In genomic region chr4:128810871-128811570, GRCh38 we compare ENCODE assay signal across 8 cellular contexts. TPM values are rescaled to one million over a fixed set of nuclear protein-coding genes. Genes with fewer than 3 reads are reported as not detected.
DNase-seq lines count a peak whose midpoint lies in the region; ATAC-seq and TF ChIP-seq lines count a peak whose summit lies in the region.

No MANE protein-coding gene starts in this region.

- H3K4me3 ChIP-seq in neural progenitor cell: peak overlapping the region; percentile 98
- H3K4me3 ChIP-seq in stomach smooth muscle (ENCODE audit: low read length in 2 of 2): peak overlapping the region; percentile 91 to 99

- no peak overlapping the region for H4K8ac ChIP-seq in H9 (replicated peaks; ENCODE audit: insufficient read length, low read depth, low read length)

- H3K4me2 ChIP-seq in H9 (ENCODE audit: insufficient read depth, insufficient read length, low read length) (peak overlapping the region; percentile 69), neural progenitor cell (peak overlapping the region; percentile 97)

- H2BK5ac ChIP-seq in H9 (ENCODE audit: insufficient read length, low read length): peak overlapping the region; percentile 14

- peaks cover 41% of the 10 kb centered on the region for H3F3A ChIP-seq in neural progenitor cell (ENCODE audit: low read depth)

- peaks cover 6% of the 10 kb centered on the region for H3K23me2 ChIP-seq in H9 (ENCODE audit: insufficient read length, low read depth, low read length, poor library complexity, severe bottlenecking)

- peak overlapping the region; percentile 28 for H3K56ac ChIP-seq in H9 (ENCODE audit: insufficient read length, low read depth, low read length)

- H3K4ac ChIP-seq in H9 (ENCODE audit: low read depth, low read length): no peak overlapping the region

- H2BK20ac ChIP-seq in H9 (ENCODE audit: low read depth, low read length, poor library complexity, severe bottlenecking): no peak overlapping the region

- peak overlapping the region; percentile 85 for H3K9ac ChIP-seq in H9 (ENCODE audit: extremely low read depth, insufficient read length, low read length)
- H3K9ac ChIP-seq in neural progenitor cell: peak overlapping the region; percentile 64
- H3K9ac ChIP-seq in stomach smooth muscle (ENCODE audit: low read length in 2 of 2): peak overlapping the region; percentile 76 to 88

- no peaks in the 10 kb centered on the region for H3K79me1 ChIP-seq in H9 (ENCODE audit: insufficient read depth, low read depth, low read length, poor library complexity, severe bottlenecking)

- H3K27ac ChIP-seq in H9 (ENCODE audit: insufficient read length, low read depth, low read length) (peak overlapping the region; percentile 99), foreskin keratinocyte (no peak overlapping the region), neural progenitor cell (peak overlapping the region; percentile 99), stomach smooth muscle (ENCODE audit: low read length) (peak overlapping the region; percentile 94)

- no peak overlapping the region for H2BK15ac ChIP-seq in H9 (ENCODE audit: low read depth, low read length)

- ATAC-seq in foreskin keratinocyte: peak; percentile 49

- DNase-seq in G401 (ENCODE audit: low spot score): peak; percentile 80
- peak; percentile 98 for DNase-seq in H9
- DNase-seq in M059J (ENCODE audit: low read depth): peak; percentile 83
- peak; percentile 41 for DNase-seq in SIG-M5 (lab: John Stamatoyannopoulos, UW)
- DNase-seq in activated gamma-delta T cell treated with anti-CD3 and anti-CD28 coated beads, Interleukin-2, amount 50 U/mL, for 16 hours (ENCODE audit: low read depth): peak; percentile 71
- peak; percentile 49 to 71 for DNase-seq in foreskin keratinocyte
- DNase-seq in neural progenitor cell (ENCODE audit: low spot score): peak; percentile 97

- no peaks in the 10 kb centered on the region for H3K36me3 ChIP-seq in neural progenitor cell
- H3K36me3 ChIP-seq in stomach smooth muscle (ENCODE audit: control insufficient read depth in 2 of 2, insufficient read depth in 2 of 2, low read length in 2 of 2): no peaks in the 10 kb centered on the region

- in situ Hi-C loops in G401 (cut with HindIII; ENCODE audit: low sequenced_read_pairs): no loop called here

- H3K27me3 Mint-ChIP-seq in H9 (ENCODE audit: low read depth) (no peaks in the 10 kb centered on the region), neural progenitor cell (ENCODE audit: insufficient read depth, low read depth) (no peaks in the 10 kb centered on the region)

- H3K36me3 Mint-ChIP-seq in H9 (ENCODE audit: insufficient read depth in 1 of 3, low read depth in 3 of 3): peaks cover 5 to 21% (median 13%) of the 10 kb centered on the region in 3 experiments; a peak in 6 of 7 replicates
- H3K36me3 Mint-ChIP-seq in neural progenitor cell: peaks cover 5% of the 10 kb centered on the region

- 0 out of 3 replicates have a peak, but pooled peaks have one; percentile 8 for TF ChIP-seq CTCF in H9 (conservative IDR thresholded peaks at IDR 0.05)
- no peak for TF ChIP-seq CTCF in foreskin keratinocyte (conservative IDR thresholded peaks at IDR 0.05)
- TF ChIP-seq CTCF in neural progenitor cell (IDR thresholded peaks at IDR 0.05): no peak

- no peak overlapping the region for H2BK12ac ChIP-seq in H9 (ENCODE audit: insufficient read length, low read depth, low read length)

- WGBS in H9 (ENCODE audit: extremely low coverage, insufficient read length, low lambda C conversion rate): no CpG with 5 or more reads among the region's 50 CpGs

- H4K20me1 ChIP-seq in H9 (ENCODE audit: control insufficient read depth, insufficient read depth, insufficient read length) (no peaks in the 10 kb centered on the region), neural progenitor cell (ENCODE audit: low read depth) (peaks cover 33% of the 10 kb centered on the region)

- H3K79me2 ChIP-seq in H9 (ENCODE audit: insufficient read depth, low read length) (peaks cover 33% of the 10 kb centered on the region), neural progenitor cell (ENCODE audit: low read depth) (peaks cover 47% of the 10 kb centered on the region)

- H3K18ac ChIP-seq in H9 (ENCODE audit: insufficient read length, low read depth, low read length): peak overlapping the region; percentile 89

- H4K91ac ChIP-seq in H9 (ENCODE audit: insufficient read length, low read depth, low read length): no peak overlapping the region

- H2AK5ac ChIP-seq in H9 (ENCODE audit: insufficient read length, low read length): no peak overlapping the region

- H3K4me1 Mint-ChIP-seq in H9 (peaks cover 38 to 40% of the 10 kb centered on the region in 2 experiments), neural progenitor cell (peaks cover 22% of the 10 kb centered on the region)

- H3K4me3 Mint-ChIP-seq in H9 (peak overlapping the region; percentile 100), neural progenitor cell (peak overlapping the region; percentile 98)

- H3K4me1 ChIP-seq in H9 (ENCODE audit: insufficient read depth, low read length): no peaks in the 10 kb centered on the region
- H3K4me1 ChIP-seq in foreskin keratinocyte: no peaks in the 10 kb centered on the region
- H3K4me1 ChIP-seq in neural progenitor cell: peaks cover 26% of the 10 kb centered on the region
- no peaks in the 10 kb centered on the region for H3K4me1 ChIP-seq in stomach smooth muscle (ENCODE audit: control insufficient read depth, insufficient read depth, low read length)

- H2BK120ac ChIP-seq in H9 (ENCODE audit: low read depth, low read length, poor library complexity, severe bottlenecking): no peak overlapping the region

- no peaks in the 10 kb centered on the region for H3K9me3 ChIP-seq in H9 (ENCODE audit: control insufficient read depth, low read depth, low read length)
- H3K9me3 ChIP-seq in neural progenitor cell (ENCODE audit: low read depth): no peaks in the 10 kb centered on the region
- no peaks in the 10 kb centered on the region for H3K9me3 ChIP-seq in stomach smooth muscle (ENCODE audit: control insufficient read depth in 2 of 2, low read length in 2 of 2)

- H3T11ph ChIP-seq in H9 (ENCODE audit: low read length): no peak overlapping the region

- H3K27me3 ChIP-seq in H9 (ENCODE audit: insufficient read depth, low read length) (no peaks in the 10 kb centered on the region), foreskin keratinocyte (no peaks in the 10 kb centered on the region), neural progenitor cell (no peaks in the 10 kb centered on the region), stomach smooth muscle (ENCODE audit: control insufficient read depth in 1 of 2, insufficient read depth in 2 of 2, low read length in 2 of 2) (no peaks in the 10 kb centered on the region)

- H4K5ac ChIP-seq in H9 (ENCODE audit: insufficient read length, low read depth, low read length): peak overlapping the region; percentile 30

- H2AFZ ChIP-seq in H9 (ENCODE audit: low read length) (no peak overlapping the region), neural progenitor cell (replicated peaks) (no peak overlapping the region)

- no peak overlapping the region for H3K23ac ChIP-seq in H9 (ENCODE audit: insufficient read length, low read depth, low read length)

- H3K14ac ChIP-seq in H9 (ENCODE audit: insufficient read depth, low read length): peak overlapping the region; percentile 62; the same call in 1 of the 2 replicates

- H3K27ac Mint-ChIP-seq in H9 (peak overlapping the region; percentile 100), neural progenitor cell (peak overlapping the region; percentile 92)

- H3K9me3 Mint-ChIP-seq in H9: peaks cover 2 to 3% of the 10 kb centered on the region in 2 experiments; a peak in 3 of 5 replicates
- peaks cover 2% of the 10 kb centered on the region for H3K9me3 Mint-ChIP-seq in neural progenitor cell

RNA-seq across cellular contexts. Expression of gene JADE1, which starts 1.5 kb away (rescaled TPM):
- total RNA-seq in G401 (2014; rRNA removed; shearing (Covaris generic)): 17.5 and 34.5 TPM in 2 replicates
- total RNA-seq in H9 (2021) (192 and 194 TPM in 2 replicates), foreskin keratinocyte (6.7 and 7.9 TPM in 2 replicates), neural progenitor cell (ENCODE audit: low replicate concordance) (46.2 and 55.9 TPM in 2 replicates)
- 9.1 and 10.6 TPM in 2 replicates for total RNA-seq in M059J (2014; rRNA removed; shearing (Covaris generic))
- 2.3 and 2.9 TPM in 2 replicates for polyA plus RNA-seq in foreskin keratinocyte

Comparison
In these comparisons a context has a peak if more than half of its experiments do, and no peak if none do; other contexts are left out.
1. DNase-seq: peak in every context shown above with its lines; median percentile 98 in H9; 97 in neural progenitor cell; 83 in M059J; 80 in G401; 71 in activated gamma-delta T cell treated with anti-CD3 and anti-CD28 coated beads, Interleukin-2, amount 50 U/mL, for 16 hours; 60 in foreskin keratinocyte; 41 in SIG-M5.